In genomic region chr15:57328479-57329250, GRCh38 we compare ENCODE assay signal across 30 cellular contexts. TPM values are rescaled to one million over a fixed set of nuclear protein-coding genes. Genes with fewer than 3 reads are reported as not detected.
DNase-seq lines count a peak whose midpoint lies in the region; ATAC-seq and TF ChIP-seq lines count a peak whose summit lies in the region.
"Had no signal": no experiment of that assay in that cellular context is flagged by ENCODE, and none has a peak within 500 bp of the region (broad histone marks: within the 10 kb centered on the region; RNA-seq: fewer than 3 reads in every experiment).

No MANE protein-coding gene starts in this region.

- peaks cover 38% of the 10 kb centered on the region for H3F3A ChIP-seq in SK-N-SH (replicated peaks; ENCODE audit: insufficient read depth)

- TF ChIP-seq CTCF in AG04450 (IDR thresholded peaks at IDR 0.05; ENCODE audit: low read depth, low read length) (no peak), SK-N-SH (IDR thresholded peaks at IDR 0.05) (peak; percentile 24), fibroblast of lung (conservative IDR thresholded peaks at IDR 0.05 in 1 of 2, IDR thresholded peaks at IDR 0.05 in 1 of 2; ENCODE audit: low read depth in 1 of 2, low read length in 2 of 2) (no peak), osteocyte (IDR thresholded peaks at IDR 0.05) (no peak), sigmoid colon (IDR thresholded peaks at IDR 0.05) (no peak)

- no peaks in the 10 kb centered on the region for H4K20me1 ChIP-seq in SK-N-SH (ENCODE audit: insufficient read depth)
- no peaks in the 10 kb centered on the region for H4K20me1 ChIP-seq in fibroblast of lung (ENCODE audit: control insufficient read depth, extremely low read depth, insufficient read depth, low read length)

- peak overlapping the region; percentile 27 for H3K4me2 ChIP-seq in SK-N-SH
- H3K4me2 ChIP-seq in fibroblast of lung (ENCODE audit: extremely low read depth, insufficient read depth, low read length), result no peak overlapping the region
- H3K4me2 ChIP-seq: A549 had no signal

- CTCF ChIA-PET in AG04450 (lab: Charles Lee), result interaction anchor here (1.2 to 3.1 kb wide), 4 partner anchors 12 to 507 kb away, joined by 3 to 12 read pairs (median 4); no protein-coding TSS in a partner anchor
- CTCF ChIA-PET in SK-N-SH (lab: Yijun Ruan, JAX), result interaction anchor here (1.0 to 3.3 kb wide), 7 partner anchors 12 to 200 kb away, joined by 3 to 23 read pairs (median 4); no protein-coding TSS in a partner anchor

- H2AFZ ChIP-seq in SK-N-SH (ENCODE audit: low read depth) (no peak overlapping the region), fibroblast of lung (ENCODE audit: low read length) (no peak overlapping the region)

- no peaks in the 10 kb centered on the region for H3K79me2 ChIP-seq in SK-N-SH (ENCODE audit: insufficient read depth)
- H3K79me2 ChIP-seq in fibroblast of lung (ENCODE audit: control insufficient read depth, insufficient read depth, low read length), result no peaks in the 10 kb centered on the region

- no peaks in the 10 kb centered on the region for H3K9me3 Mint-ChIP-seq in osteocyte (ENCODE audit: unreplicated experiment)
- H3K9me3 Mint-ChIP-seq: activated naive CD4-positive, alpha-beta T cell treated with anti-CD3 and anti-CD28 coated beads, Interleukin-2, amount 50 U/mL, for 72 hours; natural killer cell; stimulated activated naive CD8-positive, alpha-beta T cell treated with anti-CD3 and anti-CD28 coated beads, Interleukin-15, amount 100 ng/mL, for 72 hours; T-helper 2 cell treated with Interferon-gamma antibody and Interleukin-4, amounts not matched to agents 5 μg/mL and 100 μg/mL, for 36 hours had no signal

- TF ChIP-seq RAD21 in SK-N-SH (IDR thresholded peaks at IDR 0.05; ENCODE audit: low read length), result no peak

- POLR2A ChIA-PET in AG04450 (lab: Yijun Ruan, JAX), result no interaction called here
- POLR2A ChIA-PET in SK-N-SH (lab: Yijun Ruan, JAX), result no interaction called here

- H3K9me3 ChIP-seq in AG04450 (ENCODE audit: control insufficient read depth, insufficient read depth, low read length), result no peaks in the 10 kb centered on the region; the same call in 1 of the 2 replicates
- no peaks in the 10 kb centered on the region for H3K9me3 ChIP-seq in SK-N-SH
- H3K9me3 ChIP-seq in fibroblast of lung (ENCODE audit: control insufficient read depth, insufficient read depth, low read depth, low read length), result no peaks in the 10 kb centered on the region
- H3K9me3 ChIP-seq in sigmoid colon, result no peaks in the 10 kb centered on the region
- H3K9me3 ChIP-seq: A549, colonic mucosa, heart left ventricle, thyroid gland, uterus had no signal

- no peak overlapping the region for H3K4me3 ChIP-seq in AG04450 (ENCODE audit: low read depth, low read length)
- no peak overlapping the region for H3K4me3 ChIP-seq in SK-N-SH (ENCODE audit: low read depth in 2 of 2, low read length in 1 of 2)
- no peak overlapping the region for H3K4me3 ChIP-seq in fibroblast of lung (replicated peaks in 1 of 4; ENCODE audit: control extremely low read depth in 1 of 4, insufficient read depth in 1 of 4, low read depth in 3 of 4, low read length in 4 of 4)
- H3K4me3 ChIP-seq in sigmoid colon, result no peak overlapping the region
- H3K4me3 ChIP-seq: A549, cardiac muscle cell, colonic mucosa, thyroid gland, uterus had no signal

- intact Hi-C loops in sigmoid colon (cut with DNase I), result no loop called here

- WGBS in SK-N-SH (ENCODE audit: low lambda C conversion rate), result 72% methylated on average over 12 of the region's 13 CpGs
- WGBS in sigmoid colon, 2 donors, result 89 to 93% methylated on average over 13 of the region's 13 CpGs

- no peak for TF ChIP-seq POLR2A in sigmoid colon (IDR thresholded peaks at IDR 0.05)

- no peaks in the 10 kb centered on the region for H3K9me2 ChIP-seq in SK-N-SH

- DNase-seq in AG04450 (ENCODE audit: low read depth, low spot score), result no peak
- no peak for DNase-seq in SK-N-SH
- no peak for DNase-seq in fibroblast of lung (ENCODE audit: low read depth in 2 of 2)
- no peak for DNase-seq in osteocyte (ENCODE audit: extremely low spot score, unreplicated experiment)
- no peak for DNase-seq in substantia nigra (lab: John Stamatoyannopoulos, UW)
- DNase-seq in sigmoid colon, result no peak
- no peak for DNase-seq in activated CD8-positive, alpha-beta memory T cell treated with anti-CD3 and anti-CD28 coated beads, Interleukin-2, amount 50 U/mL, for 48 hours
- DNase-seq: activated CD4-positive, alpha-beta T cell treated with anti-CD3 and anti-CD28 coated beads for 36 hours; activated CD8-positive, alpha-beta memory T cell treated with anti-CD3 and anti-CD28 coated beads for 24 hours; anterior cingulate cortex; colonic mucosa; DMS153; MV-4-11; natural killer cell; NCI-H1436; NCI-H2081; NCI-H2227 treated with DMSO at 0.1 percent for 48 hours; NCI-H526 treated with DMSO at 0.1 percent for 48 hours; PC-3; stimulated activated naive CD8-positive, alpha-beta T cell treated with anti-CD3 and anti-CD28 coated beads, Interleukin-15, amount 100 ng/mL, for 72 hours; thyroid gland had no signal

- no peak for ATAC-seq in HG02759 (IDR thresholded peaks at IDR 0.05; ENCODE audit: unreplicated experiment)
- ATAC-seq: A549; activated CD4-positive, alpha-beta T cell treated with anti-CD3 and anti-CD28 coated beads for 36 hours; activated naive CD4-positive, alpha-beta T cell treated with anti-CD3 and anti-CD28 coated beads, Interleukin-2, amount 50 U/mL, for 72 hours; natural killer cell; PC-3; stimulated activated naive CD8-positive, alpha-beta T cell treated with anti-CD3 and anti-CD28 coated beads, Interleukin-15, amount 100 ng/mL, for 72 hours had no signal

- peaks cover 26% of the 10 kb centered on the region for H3K4me1 Mint-ChIP-seq in osteocyte (ENCODE audit: unreplicated experiment)

- peak overlapping the region; percentile 74 for H3K27ac ChIP-seq in AG04450 (ENCODE audit: low read depth, low read length)
- peak overlapping the region; percentile 40 to 100; a peak in 3 of 4 replicates for H3K27ac ChIP-seq in SK-N-SH (ENCODE audit: low read depth in 2 of 2, low read length in 1 of 2)
- H3K27ac ChIP-seq in fibroblast of lung (ENCODE audit: insufficient read depth, low read length), result peak overlapping the region; percentile 52
- H3K27ac ChIP-seq in substantia nigra (ENCODE audit: low read depth, low read length, poor library complexity, severe bottlenecking), result no peak overlapping the region
- H3K27ac ChIP-seq in sigmoid colon, result no peak overlapping the region
- H3K27ac ChIP-seq: A549, cardiac muscle cell, colonic mucosa, thyroid gland, uterus, VCaP had no signal

- H3K27me3 ChIP-seq in AG04450 (ENCODE audit: control insufficient read depth, insufficient read depth, low read length) (no peaks in the 10 kb centered on the region), SK-N-SH (ENCODE audit: insufficient read depth) (no peaks in the 10 kb centered on the region), fibroblast of lung (ENCODE audit: control insufficient read depth, insufficient read depth, low read length) (no peaks in the 10 kb centered on the region), sigmoid colon (peaks cover 0 to 3% (median 0%) of the 10 kb centered on the region in 3 donors)
- H3K27me3 ChIP-seq: cardiac muscle cell, colonic mucosa, heart left ventricle, thyroid gland, uterus had no signal

- H3K36me3 Mint-ChIP-seq in osteocyte (ENCODE audit: unreplicated experiment), result no peaks in the 10 kb centered on the region
- H3K36me3 Mint-ChIP-seq: activated naive CD4-positive, alpha-beta T cell treated with anti-CD3 and anti-CD28 coated beads, Interleukin-2, amount 50 U/mL, for 72 hours; natural killer cell had no signal

- no peak overlapping the region for H3K4me3 Mint-ChIP-seq in osteocyte (ENCODE audit: unreplicated experiment)
- H3K4me3 Mint-ChIP-seq: activated CD4-positive, alpha-beta T cell treated with anti-CD3 and anti-CD28 coated beads for 36 hours; B cell; natural killer cell; stimulated activated naive CD8-positive, alpha-beta T cell treated with anti-CD3 and anti-CD28 coated beads, Interleukin-15, amount 100 ng/mL, for 72 hours; T-helper 2 cell treated with Interferon-gamma antibody and Interleukin-4, amounts not matched to agents 5 μg/mL and 100 μg/mL, for 36 hours had no signal

- H3K36me3 ChIP-seq in SK-N-SH (replicated peaks in 1 of 2; ENCODE audit: control insufficient read depth in 1 of 2, insufficient read depth in 2 of 2, low read length in 1 of 2) (no peaks in the 10 kb centered on the region), fibroblast of lung (ENCODE audit: control insufficient read depth, insufficient read depth, low read length) (no peaks in the 10 kb centered on the region), sigmoid colon (no peaks in the 10 kb centered on the region)
- H3K36me3 ChIP-seq: cardiac muscle cell, colonic mucosa, heart left ventricle, thyroid gland, uterus had no signal

- H3K4me1 ChIP-seq in SK-N-SH (ENCODE audit: control insufficient read depth in 1 of 2, insufficient read depth in 2 of 2, low read depth in 1 of 2, low read length in 1 of 2) (peaks cover 17 to 28% of the 10 kb centered on the region in 2 experiments; a peak in 3 of 4 replicates), fibroblast of lung (ENCODE audit: control insufficient read depth, extremely low read depth, insufficient read depth, low read length) (peaks cover 5% of the 10 kb centered on the region), sigmoid colon (no peaks in the 10 kb centered on the region)
- H3K4me1 ChIP-seq: colonic mucosa, uterus had no signal

- no peak for TF ChIP-seq EP300 in SK-N-SH (IDR thresholded peaks at IDR 0.05; ENCODE audit: borderline replicate concordance in 1 of 2, low read depth in 1 of 2, low read length in 1 of 2)
- TF ChIP-seq EP300 in sigmoid colon (IDR thresholded peaks at IDR 0.05), result no peak

- peak overlapping the region; percentile 21 for H3K27ac Mint-ChIP-seq in osteocyte (ENCODE audit: unreplicated experiment)
- H3K27ac Mint-ChIP-seq: activated CD4-positive, alpha-beta T cell treated with anti-CD3 and anti-CD28 coated beads for 36 hours; activated naive CD4-positive, alpha-beta T cell treated with anti-CD3 and anti-CD28 coated beads, Interleukin-2, amount 50 U/mL, for 72 hours; B cell; natural killer cell; stimulated activated naive CD8-positive, alpha-beta T cell treated with anti-CD3 and anti-CD28 coated beads, Interleukin-15, amount 100 ng/mL, for 72 hours; T-helper 2 cell treated with Interferon-gamma antibody and Interleukin-4, amounts not matched to agents 5 μg/mL and 100 μg/mL, for 36 hours had no signal

- no peaks in the 10 kb centered on the region for H3K27me3 Mint-ChIP-seq in osteocyte (ENCODE audit: unreplicated experiment)

- H3K9ac ChIP-seq in SK-N-SH, result peak overlapping the region; percentile 59
- no peak overlapping the region for H3K9ac ChIP-seq in fibroblast of lung (ENCODE audit: insufficient read depth, low read length)

RNA-seq across cellular contexts. Expression of gene CGNL1, which starts 47.6 kb away (rescaled TPM):
- 0.25 and 0.33 TPM in 2 replicates for polyA plus RNA-seq in AG04450 (2011; rRNA removed)
- 0.46 and 0.52 TPM in 2 replicates for polyA minus RNA-seq in AG04450 (2011; rRNA and poly(A)+ RNA removed)
- polyA plus RNA-seq in SK-N-SH (2012; rRNA removed), result 0.23 and 0.24 TPM in 2 replicates
- polyA plus RNA-seq in SK-N-SH (2012; cell fraction: cytosol; rRNA removed), result 0.26 and 0.29 TPM in 2 replicates
- 0.18 and 0.36 TPM in 2 replicates for polyA plus RNA-seq in SK-N-SH (2012; cell fraction: nucleus; rRNA removed)
- 4.4 and 6.1 TPM in 2 replicates for total RNA-seq in fibroblast of lung
- polyA plus RNA-seq in fibroblast of lung, result 0.18 and 0.73 TPM in 2 replicates
- polyA plus RNA-seq in fibroblast of lung (2012), result 0.31 and 1.1 TPM in 2 replicates
- 0.27 and 1.9 TPM in 2 replicates for polyA minus RNA-seq in fibroblast of lung (ENCODE audit: low replicate concordance)
- 5.5 and 6.2 TPM in 2 replicates for total RNA-seq in osteocyte
- 1 to 10 TPM; 1.9 to 7.2 (median 3.4) TPM for total RNA-seq in sigmoid colon
- polyA plus RNA-seq in sigmoid colon, result 1 to 10 TPM in 2 of 3 donors, under 1 TPM in 1; 0.69 to 2.4 (median 1.8) TPM
- total RNA-seq: activated CD4-positive, alpha-beta T cell treated with anti-CD3 and anti-CD28 coated beads for 36 hours; activated naive CD4-positive, alpha-beta T cell treated with anti-CD3 and anti-CD28 coated beads, Interleukin-2, amount 50 U/mL, for 72 hours; natural killer cell had no signal

Comparison
In these comparisons a context has a peak if more than half of its experiments do, and no peak if none do; other contexts are left out.
1. H3K27ac ChIP-seq: peak in AG04450 (single experiment), SK-N-SH (2 of 2) and fibroblast of lung (single experiment); none in substantia nigra (single experiment) and sigmoid colon (0 of 4).